In the genomic region with DNA sequence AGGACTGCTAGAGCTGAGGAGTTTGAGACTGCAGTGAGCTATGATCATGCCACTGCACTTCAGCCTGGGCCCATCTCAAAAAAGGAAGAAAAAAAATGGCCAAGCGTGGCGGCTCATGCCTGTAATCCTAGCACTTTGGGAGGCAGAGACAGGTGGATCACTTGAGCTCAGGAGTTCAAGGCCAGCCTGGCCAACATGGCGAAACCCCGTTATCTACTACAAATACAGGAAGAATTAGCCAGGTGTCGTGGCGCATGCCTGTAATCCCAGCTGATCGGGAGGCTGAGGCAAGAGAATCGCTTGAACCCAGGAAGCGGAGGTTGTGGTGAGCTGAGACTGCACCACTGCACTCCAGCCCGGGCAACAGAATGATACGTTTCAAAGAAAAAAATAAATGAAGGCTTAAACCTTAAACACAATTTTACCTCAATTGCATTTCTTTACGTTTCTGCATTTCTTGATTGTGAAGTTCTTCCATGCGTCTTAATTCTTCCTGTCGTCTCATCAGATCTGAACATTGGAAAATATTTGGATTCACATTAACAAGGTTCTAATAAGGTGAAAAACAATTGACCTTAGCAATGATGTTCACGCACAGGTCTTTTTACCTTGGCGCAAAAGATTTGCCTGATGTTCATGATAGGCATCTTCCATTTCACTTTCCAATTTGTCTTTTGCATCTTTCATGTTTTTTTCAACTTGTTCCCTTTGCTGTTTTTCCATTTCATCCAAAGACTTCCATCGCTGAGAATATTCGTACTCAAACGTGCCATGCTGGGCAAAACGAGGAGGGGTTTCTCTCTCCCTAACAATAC, we compare ENCODE assay signal across 11 cellular contexts. TPM values are rescaled to one million over a fixed set of nuclear protein-coding genes. Genes with fewer than 3 reads are reported as not detected.
DNase-seq lines count a peak whose midpoint lies in the region; ATAC-seq and TF ChIP-seq lines count a peak whose summit lies in the region.
"Had no signal": no experiment of that assay in that cellular context is flagged by ENCODE, and none has a peak within 500 bp of the region (broad histone marks: within the 10 kb centered on the region; RNA-seq: fewer than 3 reads in every experiment).

No MANE protein-coding gene starts in this region.

- H2AFZ ChIP-seq in ACC112 (ENCODE audit: low read length, unreplicated experiment) (no peak overlapping the region), GM23338 (no peak overlapping the region)
- H2AFZ ChIP-seq: parathyroid adenoma had no signal

- DNase-seq in GM23338 (ENCODE audit: low spot score) (no peak), memory B cell (ENCODE audit: low spot score in 2 of 2) (no peak), superior temporal gyrus (ENCODE audit: extremely low spot score) (no peak)
- no peak for DNase-seq in activated naive CD8-positive, alpha-beta T cell treated with anti-CD3 and anti-CD28 coated beads for 36 hours
- DNase-seq in stimulated activated CD4-positive, alpha-beta T cell treated with anti-CD3 and anti-CD28 coated beads, Interleukin-12 subunit alpha, Interleukin-12 subunit beta, amount 100 ng/mL, for 4 hours: no peak
- DNase-seq: amniotic stem cell, NCI-H2081 treated with DMSO at 0.1 percent for 48 hours had no signal

- H3K27ac Mint-ChIP-seq in GM23338 (peak overlapping the region; percentile 40; the same call in 1 of the 2 replicates), memory B cell (peak overlapping the region; percentile 55)
- peak overlapping the region; percentile 95 for H3K27ac Mint-ChIP-seq in activated naive CD8-positive, alpha-beta T cell treated with anti-CD3 and anti-CD28 coated beads for 36 hours

- peaks cover 47% of the 10 kb centered on the region for H3K4me1 ChIP-seq in ACC112 (ENCODE audit: control insufficient read depth, insufficient read depth, low read length, unreplicated experiment)
- H3K4me1 ChIP-seq in GM23338 (ENCODE audit: insufficient read depth): no peaks in the 10 kb centered on the region; the same call in 1 of the 2 replicates

- H3K27ac ChIP-seq in ACC112 (ENCODE audit: low read depth, low read length) (no peak overlapping the region), GM23338 (ENCODE audit: low read depth) (peak overlapping the region; percentile 7; the same call in 1 of the 2 replicates)
- H3K27ac ChIP-seq: parathyroid adenoma had no signal

- H3K9me2 ChIP-seq in GM23338 (ENCODE audit: insufficient read depth): no peaks in the 10 kb centered on the region

- ATAC-seq in GM23338: no peak
- no peak for ATAC-seq in memory B cell (ENCODE audit: low read depth)
- ATAC-seq in GM21423 (IDR thresholded peaks at IDR 0.05; ENCODE audit: unreplicated experiment): no peak
- ATAC-seq in HG02678 (IDR thresholded peaks at IDR 0.05; ENCODE audit: unreplicated experiment): no peak

- no peak for TF ChIP-seq CTCF in GM23338 (conservative IDR thresholded peaks at IDR 0.05; ENCODE audit: low read depth in 2 of 2)

- H3K9me3 Mint-ChIP-seq in GM23338 (peaks cover 4% of the 10 kb centered on the region; the same call in 1 of the 3 replicates), memory B cell (no peaks in the 10 kb centered on the region)
- no peaks in the 10 kb centered on the region for H3K9me3 Mint-ChIP-seq in activated naive CD8-positive, alpha-beta T cell treated with anti-CD3 and anti-CD28 coated beads for 36 hours

- peaks cover 58% of the 10 kb centered on the region for H3K4me1 Mint-ChIP-seq in GM23338
- H3K4me1 Mint-ChIP-seq in activated naive CD8-positive, alpha-beta T cell treated with anti-CD3 and anti-CD28 coated beads for 36 hours: peaks cover 71% of the 10 kb centered on the region
- H3K4me1 Mint-ChIP-seq in memory B cell: peaks cover 38% of the 10 kb centered on the region

- H3K36me3 Mint-ChIP-seq in GM23338 (ENCODE audit: low read depth) (peaks cover 85% of the 10 kb centered on the region), memory B cell (peaks cover 62% of the 10 kb centered on the region)
- peaks cover 73% of the 10 kb centered on the region for H3K36me3 Mint-ChIP-seq in activated naive CD8-positive, alpha-beta T cell treated with anti-CD3 and anti-CD28 coated beads for 36 hours

- peak overlapping the region; percentile 100; the same call in 1 of the 2 replicates for H3K4me2 ChIP-seq in GM23338

- H3K79me2 ChIP-seq in ACC112 (ENCODE audit: control insufficient read depth, insufficient read depth, low read length, unreplicated experiment) (peaks cover 90% of the 10 kb centered on the region), GM23338 (replicated peaks; ENCODE audit: insufficient read depth) (peaks cover 89% of the 10 kb centered on the region)

- peaks cover 62% of the 10 kb centered on the region for H3F3A ChIP-seq in GM23338 (replicated peaks; ENCODE audit: low read depth)

- H3K27me3 Mint-ChIP-seq in GM23338 (ENCODE audit: insufficient read depth, low read depth, poor library complexity) (peaks cover 28% of the 10 kb centered on the region), memory B cell (no peaks in the 10 kb centered on the region)
- H3K27me3 Mint-ChIP-seq in activated naive CD8-positive, alpha-beta T cell treated with anti-CD3 and anti-CD28 coated beads for 36 hours: no peaks in the 10 kb centered on the region

- H3K4me3 ChIP-seq in ACC112 (ENCODE audit: low read depth, low read length) (peak overlapping the region; percentile 89), GM23338 (peak overlapping the region; percentile 88)

- H4K20me1 ChIP-seq in GM23338 (replicated peaks; ENCODE audit: insufficient read depth): peaks cover 72% of the 10 kb centered on the region

- H3K27me3 ChIP-seq in ACC112 (ENCODE audit: insufficient read depth, low read length): no peaks in the 10 kb centered on the region
- H3K27me3 ChIP-seq in GM23338 (ENCODE audit: insufficient read depth): no peaks in the 10 kb centered on the region

- H3K36me3 ChIP-seq in ACC112 (ENCODE audit: insufficient read depth, low read length) (peaks cover 80% of the 10 kb centered on the region), GM23338 (ENCODE audit: insufficient read depth) (peaks cover 79% of the 10 kb centered on the region)

- H3K4me3 Mint-ChIP-seq in GM23338 (peak overlapping the region; percentile 93), memory B cell (no peak overlapping the region)
- H3K4me3 Mint-ChIP-seq in activated naive CD8-positive, alpha-beta T cell treated with anti-CD3 and anti-CD28 coated beads for 36 hours: peak overlapping the region; percentile 95

TF ChIP-seq in GM23338, 12 proteins besides CTCF, POLR2A, EP300 and RAD21:
- TF ChIP-seq STAT1 (IDR thresholded peaks at IDR 0.05; ENCODE audit: unreplicated experiment) (no peak), POLR2AphosphoS5 (IDR thresholded peaks at IDR 0.05; ENCODE audit: low read depth) (0 out of 2 replicates have a peak, but pooled peaks have one; percentile 5)

RNA-seq across cellular contexts. Expression of a gene that starts 4.2 kb away (rescaled TPM):
- total RNA-seq in GM23338 (2014; rRNA removed; shearing (Covaris generic)): 346 and 352 TPM in 2 replicates
- polyA plus RNA-seq in GM23338 (2016; fragmentation: Nextera tagmentation; extraction: Ambion mirVana): 251 and 258 TPM in 2 replicates
- total RNA-seq in activated naive CD8-positive, alpha-beta T cell treated with anti-CD3 and anti-CD28 coated beads for 36 hours: 100 to 1,000 TPM; 423 to 440 TPM

Comparison
In these comparisons a context has a peak if more than half of its experiments do, and no peak if none do; other contexts are left out.
1. H3K27ac Mint-ChIP-seq: peak in every context shown above with its lines; median percentile 95 in activated naive CD8-positive, alpha-beta T cell treated with anti-CD3 and anti-CD28 coated beads for 36 hours; 55 in memory B cell; 40 in GM23338.